Comparison of ENCODE assay signal across 15 cellular contexts in the genomic region with DNA sequence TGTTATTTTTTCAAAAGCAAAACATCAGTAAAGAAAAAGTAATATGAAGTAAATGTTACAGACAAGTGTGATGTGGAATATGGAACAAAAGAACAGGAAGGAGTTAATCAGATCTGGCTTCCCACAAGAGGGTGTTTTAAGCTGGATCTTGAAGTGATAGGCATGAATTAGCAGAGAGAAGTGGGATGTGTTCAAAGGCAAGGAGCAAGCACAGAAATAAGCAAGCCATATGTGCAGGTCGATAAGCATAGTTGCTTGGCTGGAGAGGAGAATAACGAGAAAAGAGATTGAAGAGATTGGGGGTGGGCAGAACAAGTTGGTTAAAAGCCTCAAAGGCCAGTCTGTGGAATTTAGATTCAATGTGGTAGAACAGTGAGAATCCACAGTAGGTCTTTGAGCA.
A peak's percentile ranks its signal among the peaks of the same experiment; 100 is the strongest.
DNase-seq lines count a peak whose midpoint lies in the region; ATAC-seq, FAIRE-seq and TF ChIP-seq lines count a peak whose summit lies in the region.
"Had no signal": no experiment of that assay in that cellular context is flagged by ENCODE, and none has a peak within 500 bp of the region (broad histone marks: within the 10 kb centered on the region; RNA-seq: fewer than 3 reads in every experiment).

No MANE protein-coding gene starts in this region.

- H3K36me3 ChIP-seq in K562 (ENCODE audit: control insufficient read depth, insufficient read depth, low read length) (no peaks in the 10 kb centered on the region), thyroid gland (no peaks in the 10 kb centered on the region), mucosa of descending colon (ENCODE audit: low read depth) (no peaks in the 10 kb centered on the region)

- H3K4me3 ChIP-seq in K562 (no peak overlapping the region), thyroid gland (replicated peaks in 1 of 3) (no peak overlapping the region), mucosa of descending colon (no peak overlapping the region)

- H3K9me1 ChIP-seq in K562 (ENCODE audit: control insufficient read depth, insufficient read depth, low read length), result no peaks in the 10 kb centered on the region

- H3K27ac Mint-ChIP-seq in HFFc6, result peak overlapping the region; percentile 3; the same call in 1 of the 2 replicates
- H3K27ac Mint-ChIP-seq: B cell; CD4-positive, alpha-beta T cell had no signal

- no peak overlapping the region for H3K4me3 Mint-ChIP-seq in HFFc6
- H3K4me3 Mint-ChIP-seq: B cell; CD4-positive, alpha-beta T cell had no signal

- CTCF ChIA-PET in K562 (lab: Yijun Ruan, JAX; ENCODE audit: low intra/inter-chr PET ratio), result no interaction called here

- no peaks in the 10 kb centered on the region for H3K79me2 ChIP-seq in K562 (ENCODE audit: control insufficient read depth, insufficient read depth, low read length)

- intact Hi-C loops in K562 (cut with micrococcal nuclease), result no loop called here
- intact Hi-C loops in thyroid gland (cut with DNase I), result no loop called here
- intact Hi-C loops in mucosa of descending colon (cut with DNase I, micrococcal nuclease), result no loop called here

- H3K27ac ChIP-seq in K562 (ENCODE audit: extremely low read depth, low read depth, low read length) (no peak overlapping the region), thyroid gland (peak overlapping the region; percentile 60 to 94 (median 63))

- H3K36me3 Mint-ChIP-seq in HFFc6 (ENCODE audit: low read depth), result peaks cover 5% of the 10 kb centered on the region

- H3K27me3 ChIP-seq in K562 (ENCODE audit: control insufficient read depth in 2 of 2, insufficient read depth in 2 of 2, low read length in 2 of 2) (no peaks in the 10 kb centered on the region; a peak in 1 of 5 replicates), thyroid gland (no peaks in the 10 kb centered on the region)

- peak; percentile 93 for FAIRE-seq in K562 (lab: Jason Lieb, UNC)
- FAIRE-seq: RCC 7860 had no signal

- peaks cover 6% of the 10 kb centered on the region for H3K9me3 Mint-ChIP-seq in HFFc6
- H3K9me3 Mint-ChIP-seq: CD4-positive, alpha-beta T cell had no signal

- in situ Hi-C loops in K562 (cut with MboI), result no loop called here

- no peak overlapping the region for H2AFZ ChIP-seq in K562 (ENCODE audit: low read depth, low read length)

- TF ChIP-seq POLR2A in K562 (conservative IDR thresholded peaks at IDR 0.05), result no peak
- TF ChIP-seq POLR2A in thyroid gland (IDR thresholded peaks at IDR 0.05), result no peak

- ATAC-seq in K562, result peak; percentile 84
- ATAC-seq in HG03025 (IDR thresholded peaks at IDR 0.05; ENCODE audit: low FRiP score, unreplicated experiment), result no peak
- ATAC-seq in mucosa of descending colon, result no peak

- TF ChIP-seq CTCF in HFFc6 (IDR thresholded peaks at IDR 0.05) (no peak), K562 (IDR thresholded peaks at IDR 0.05 in 2 of 3, conservative IDR thresholded peaks at IDR 0.05 in 1 of 3; ENCODE audit: insufficient read depth in 2 of 3, low read depth in 1 of 3, low read length in 3 of 3) (0 out of 6 replicates have a peak, but pooled peaks of 1 of the 3 experiments have one; percentile 7), thyroid gland (IDR thresholded peaks at IDR 0.05) (no peak), mucosa of descending colon (IDR thresholded peaks at IDR 0.05) (no peak)

- no peak for TF ChIP-seq RAD21 in K562 (CRISPR knock-in tag; conservative IDR thresholded peaks at IDR 0.05 in 1 of 2, IDR thresholded peaks at IDR 0.05 in 1 of 2)

- H4K20me1 ChIP-seq in K562 (replicated peaks; ENCODE audit: control insufficient read depth, insufficient read depth, low read length), result no peaks in the 10 kb centered on the region

- H3K4me1 ChIP-seq in K562 (replicated peaks in 1 of 2; ENCODE audit: control insufficient read depth in 2 of 2, insufficient read depth in 2 of 2, low read length in 2 of 2) (peaks cover 0 to 7% of the 10 kb centered on the region in 2 experiments; a peak in 3 of 5 replicates), thyroid gland (peaks cover 8 to 23% of the 10 kb centered on the region in 2 donors), mucosa of descending colon (ENCODE audit: low read depth) (no peaks in the 10 kb centered on the region)

- no peaks in the 10 kb centered on the region for H3K9me3 ChIP-seq in K562 (replicated peaks; ENCODE audit: control insufficient read depth, insufficient read depth, low read depth, low read length)
- H3K9me3 ChIP-seq in thyroid gland, result no peaks in the 10 kb centered on the region
- H3K9me3 ChIP-seq in mucosa of descending colon, result no peaks in the 10 kb centered on the region

- POLR2A ChIA-PET in K562 (lab: Yijun Ruan, JAX), result no interaction called here

- H3K4me2 ChIP-seq in K562 (ENCODE audit: insufficient read depth, low read length), result no peak overlapping the region

- H3K4me1 Mint-ChIP-seq in HFFc6 (ENCODE audit: low read depth), result peaks cover 67% of the 10 kb centered on the region
- H3K4me1 Mint-ChIP-seq: B cell had no signal

- BruUV-seq in K562 (replicated peaks; lab: Mats Ljungman, UMichigan), result no TSS peak

- 0% methylated on average over 2 of the region's 2 CpGs for WGBS in K562 (ENCODE audit: insufficient coverage, low coverage, missing lambda C conversion rate)
- 13 to 31% methylated on average over 2 of the region's 2 CpGs for WGBS in thyroid gland, 2 donors

- H3K9ac ChIP-seq in K562 (ENCODE audit: insufficient read depth in 1 of 2, low read depth in 2 of 2, low read length in 2 of 2), result no peak overlapping the region

- no peaks in the 10 kb centered on the region; the same call in 1 of the 2 replicates for H3K27me3 Mint-ChIP-seq in HFFc6 (ENCODE audit: insufficient read depth)
- H3K27me3 Mint-ChIP-seq: B cell; CD4-positive, alpha-beta T cell had no signal

- DNase-seq in HFFc6 (no peak), NCI-H524 treated with DMSO at 0.1 percent for 48 hours (lab: John Stamatoyannopoulos, UW) (peak; percentile 53), K562 (ENCODE audit: extremely low read depth in 1 of 4, low spot score in 3 of 4) (peak; percentile 45 to 51 (median 50)), thyroid gland (no peak), mucosa of descending colon (no peak)
- DNase-seq in activated naive CD4-positive, alpha-beta T cell treated with Interleukin-2 at 50 U/mL for 16 hours, result no peak
- DNase-seq: CD4-positive, alpha-beta T cell; H7; NCI-H1436; NCI-H2081; NCI-H748 treated with DMSO at 0.1 percent for 48 hours; SHP77 treated with DMSO at 0.1 percent for 48 hours had no signal

- peak; percentile 54; the same call in 1 of the 2 replicates for TF ChIP-seq EP300 in K562 (IDR thresholded peaks at IDR 0.05; ENCODE audit: low read length)

TF ChIP-seq in K562, 482 proteins besides CTCF, POLR2A, EP300 and RAD21 (continues in another document):
- TF ChIP-seq, protein P1, sequence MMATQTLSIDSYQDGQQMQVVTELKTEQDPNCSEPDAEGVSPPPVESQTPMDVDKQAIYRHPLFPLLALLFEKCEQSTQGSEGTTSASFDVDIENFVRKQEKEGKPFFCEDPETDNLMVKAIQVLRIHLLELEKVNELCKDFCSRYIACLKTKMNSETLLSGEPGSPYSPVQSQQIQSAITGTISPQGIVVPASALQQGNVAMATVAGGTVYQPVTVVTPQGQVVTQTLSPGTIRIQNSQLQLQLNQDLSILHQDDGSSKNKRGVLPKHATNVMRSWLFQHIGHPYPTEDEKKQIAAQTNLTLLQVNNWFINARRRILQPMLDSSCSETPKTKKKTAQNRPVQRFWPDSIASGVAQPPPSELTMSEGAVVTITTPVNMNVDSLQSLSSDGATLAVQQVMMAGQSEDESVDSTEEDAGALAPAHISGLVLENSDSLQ (IDR thresholded peaks at IDR 0.05), result 0 out of 2 replicates have a peak, but pooled peaks have one; percentile 7
- TF ChIP-seq JUND (IDR thresholded peaks at IDR 0.05; ENCODE audit: borderline replicate concordance, low read depth, low read length), result no peak
- TF ChIP-seq JUND (tag; IDR thresholded peaks at IDR 0.05; ENCODE audit: borderline replicate concordance, low read depth, low read length), result no peak
- TF ChIP-seq SMAD3 (CRISPR knock-in tag; conservative IDR thresholded peaks at IDR 0.05), result no peak
- TF ChIP-seq MCM3 (IDR thresholded peaks at IDR 0.05), result no peak
- peak; percentile 73 for TF ChIP-seq SOX6 (IDR thresholded peaks at IDR 0.05)
- no peak for TF ChIP-seq BCOR (IDR thresholded peaks at IDR 0.05)
- no peak for TF ChIP-seq BMI1 (IDR thresholded peaks at IDR 0.05; ENCODE audit: low read length)
- no peak for TF ChIP-seq FOXP1 (CRISPR knock-in tag; IDR thresholded peaks at IDR 0.05)
- no peak for TF ChIP-seq SRSF3 (IDR thresholded peaks at IDR 0.05; ENCODE audit: insufficient read depth, low read length)
- peak; percentile 76 for TF ChIP-seq DPF2 (IDR thresholded peaks at IDR 0.05)
- no peak for TF ChIP-seq ZNF121 (CRISPR knock-in tag; conservative IDR thresholded peaks at IDR 0.05)
- TF ChIP-seq, protein P2, sequence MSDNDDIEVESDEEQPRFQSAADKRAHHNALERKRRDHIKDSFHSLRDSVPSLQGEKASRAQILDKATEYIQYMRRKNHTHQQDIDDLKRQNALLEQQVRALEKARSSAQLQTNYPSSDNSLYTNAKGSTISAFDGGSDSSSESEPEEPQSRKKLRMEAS (CRISPR knock-in tag; IDR thresholded peaks at IDR 0.05), result no peak
- TF ChIP-seq, protein P3, sequence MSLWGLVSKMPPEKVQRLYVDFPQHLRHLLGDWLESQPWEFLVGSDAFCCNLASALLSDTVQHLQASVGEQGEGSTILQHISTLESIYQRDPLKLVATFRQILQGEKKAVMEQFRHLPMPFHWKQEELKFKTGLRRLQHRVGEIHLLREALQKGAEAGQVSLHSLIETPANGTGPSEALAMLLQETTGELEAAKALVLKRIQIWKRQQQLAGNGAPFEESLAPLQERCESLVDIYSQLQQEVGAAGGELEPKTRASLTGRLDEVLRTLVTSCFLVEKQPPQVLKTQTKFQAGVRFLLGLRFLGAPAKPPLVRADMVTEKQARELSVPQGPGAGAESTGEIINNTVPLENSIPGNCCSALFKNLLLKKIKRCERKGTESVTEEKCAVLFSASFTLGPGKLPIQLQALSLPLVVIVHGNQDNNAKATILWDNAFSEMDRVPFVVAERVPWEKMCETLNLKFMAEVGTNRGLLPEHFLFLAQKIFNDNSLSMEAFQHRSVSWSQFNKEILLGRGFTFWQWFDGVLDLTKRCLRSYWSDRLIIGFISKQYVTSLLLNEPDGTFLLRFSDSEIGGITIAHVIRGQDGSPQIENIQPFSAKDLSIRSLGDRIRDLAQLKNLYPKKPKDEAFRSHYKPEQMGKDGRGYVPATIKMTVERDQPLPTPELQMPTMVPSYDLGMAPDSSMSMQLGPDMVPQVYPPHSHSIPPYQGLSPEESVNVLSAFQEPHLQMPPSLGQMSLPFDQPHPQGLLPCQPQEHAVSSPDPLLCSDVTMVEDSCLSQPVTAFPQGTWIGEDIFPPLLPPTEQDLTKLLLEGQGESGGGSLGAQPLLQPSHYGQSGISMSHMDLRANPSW (CRISPR knock-in tag; IDR thresholded peaks at IDR 0.05), result no peak
- TF ChIP-seq HDAC6 (IDR thresholded peaks at IDR 0.05; ENCODE audit: low read depth, low read length), result no peak
- no peak for TF ChIP-seq ETV1 (tag; conservative IDR thresholded peaks at IDR 0.05; ENCODE audit: low read depth)
- TF ChIP-seq TBP (optimal IDR thresholded peaks at IDR 0.05; ENCODE audit: low read depth, low read length), result no peak
- TF ChIP-seq PHB2 (IDR thresholded peaks at IDR 0.05; ENCODE audit: low read depth), result 0 out of 2 replicates have a peak, but pooled peaks have one; percentile 38
- TF ChIP-seq ZNF311 (CRISPR knock-in tag; IDR thresholded peaks at IDR 0.05), result no peak

Comparison
In these comparisons a context has a peak if more than half of its experiments do, and no peak if none do; other contexts are left out.
1. DNase-seq: peak in NCI-H524 treated with DMSO at 0.1 percent for 48 hours (single experiment) and K562 (4 of 4); none in HFFc6 (single experiment), thyroid gland (0 of 2), activated naive CD4-positive, alpha-beta T cell treated with Interleukin-2 at 50 U/mL for 16 hours (single experiment) and mucosa of descending colon (0 of 3).